In the genomic region with DNA sequence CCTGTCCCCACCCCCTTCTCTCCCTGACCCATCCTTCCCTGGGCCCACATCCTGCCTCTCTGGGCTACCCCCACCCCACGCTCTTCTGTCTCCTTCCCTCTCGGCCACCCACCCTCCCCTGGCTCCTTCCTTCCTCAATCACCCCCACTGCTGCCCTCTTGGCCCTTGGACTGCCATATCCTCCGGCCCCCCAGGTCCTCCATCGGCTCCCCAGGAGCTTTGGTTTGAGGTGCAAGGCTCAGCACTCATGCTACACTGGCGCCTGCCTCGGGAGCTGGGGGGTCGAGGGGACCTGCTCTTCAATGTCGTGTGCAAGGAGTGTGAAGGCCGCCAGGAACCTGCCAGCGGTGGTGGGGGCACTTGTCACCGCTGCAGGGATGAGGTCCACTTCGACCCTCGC, we compare ENCODE assay signal across 20 cellular contexts. TPM values are rescaled to one million over a fixed set of nuclear protein-coding genes. Genes with fewer than 3 reads are reported as not detected.
DNase-seq lines count a peak whose midpoint lies in the region; ATAC-seq, FAIRE-seq and TF ChIP-seq lines count a peak whose summit lies in the region.
"Had no signal": no experiment of that assay in that cellular context is flagged by ENCODE, and none has a peak within 500 bp of the region (broad histone marks: within the 10 kb centered on the region; RNA-seq: fewer than 3 reads in every experiment).

No MANE protein-coding gene starts in this region.

- H3K4me1 ChIP-seq in heart left ventricle: no peaks in the 10 kb centered on the region
- H3K4me1 ChIP-seq in uterus: no peaks in the 10 kb centered on the region
- H3K4me1 ChIP-seq: A549 had no signal

- peaks cover 0 to 4% (median 0%) of the 10 kb centered on the region in 9 donors for H3K27me3 ChIP-seq in heart left ventricle
- no peaks in the 10 kb centered on the region for H3K27me3 ChIP-seq in uterus
- H3K27me3 ChIP-seq: MG63 had no signal

- H3K36me3 ChIP-seq in heart left ventricle (no peaks in the 10 kb centered on the region), uterus (no peaks in the 10 kb centered on the region)
- H3K36me3 ChIP-seq: MG63 had no signal

- H3K27ac ChIP-seq in heart left ventricle (no peak overlapping the region), angular gyrus (ENCODE audit: low read depth, low read length) (peak overlapping the region; percentile 94), uterus (no peak overlapping the region)
- H3K27ac ChIP-seq: A549 had no signal

- no peak for FAIRE-seq in GM12892 (lab: Jason Lieb, UNC)
- FAIRE-seq: A549, D721Med, GM19239, HTR-8/SVneo had no signal

- no peak for ATAC-seq in heart left ventricle
- no peak for ATAC-seq in GM19035 (IDR thresholded peaks at IDR 0.05; ENCODE audit: unreplicated experiment)

- intact Hi-C loops in cardiac septum (cut with DNase I) (loop anchor here (1.0 kb wide), 1 partner anchor 11 kb away; no protein-coding TSS in a partner anchor), heart left ventricle (cut with DNase I) (loop anchor here in 1 of 10 donors (1.0 kb wide), 1 partner anchor 11 kb away; no protein-coding TSS in a partner anchor), uterus (cut with DNase I; ENCODE audit: low total_unique reads) (no loop called here)

- H3K4me3 ChIP-seq in heart left ventricle (no peak overlapping the region), uterus (no peak overlapping the region)
- H3K4me3 ChIP-seq: A549, MG63 had no signal

- WGBS in heart left ventricle, 4 donors: 36 to 55% (median 54%) methylated on average over 10 to 13 of the region's 13 CpGs

- TF ChIP-seq POLR2A in heart left ventricle (IDR thresholded peaks at IDR 0.05): no peak
- TF ChIP-seq POLR2A in uterus (IDR thresholded peaks at IDR 0.05): no peak
- TF ChIP-seq POLR2A in GM12892 (IDR thresholded peaks at IDR 0.05; ENCODE audit: low read depth, low read length): no peak

- DNase-seq in cardiac septum (ENCODE audit: low spot score) (peak; percentile 62), heart left ventricle (no peak), mesenteric fat pad (ENCODE audit: low spot score) (peak; percentile 68), uterus (no peak), GM12892 (ENCODE audit: insufficient read length) (no peak)
- DNase-seq: CD8-positive, alpha-beta memory T cell; DMS79; IMR-90; MG63; NCI-H1048; NCI-H1436; NCI-H2171; SIG-M5 had no signal

- TF ChIP-seq CTCF in heart left ventricle (IDR thresholded peaks at IDR 0.05): no peak
- TF ChIP-seq CTCF in uterus (IDR thresholded peaks at IDR 0.05): no peak

- H3K9me3 ChIP-seq in heart left ventricle (no peaks in the 10 kb centered on the region), uterus (no peaks in the 10 kb centered on the region)
- H3K9me3 ChIP-seq: A549, MG63 had no signal

RNA-seq across cellular contexts. Expression of gene EPHB6, which starts 10.9 kb away (rescaled TPM):
- total RNA-seq in cardiac septum (2.0 TPM), heart left ventricle (10 to 100 TPM in 1 of 9 donors, 1 to 10 TPM in 8; 1.5 to 20.3 (median 3.3) TPM), mesenteric fat pad (6.3 TPM), uterus (10 to 100 TPM in 3 of 4 donors, 1 to 10 TPM in 1; 1.5 to 34.6 (median 21.9) TPM)
- polyA plus RNA-seq in heart left ventricle: 1 to 10 TPM; 1.6 to 4.2 TPM
- 0.30 TPM for polyA plus RNA-seq in GM12892 (2012; ENCODE audit: missing spikeins)
- total RNA-seq: G401 had no signal

RNA-seq across cellular contexts. Expression of gene TRPV6, which starts 19.8 kb away (rescaled TPM):
- total RNA-seq in cardiac septum (not detected), heart left ventricle (under 1 TPM in 1 of 9 donors, not detected in 8; 0.68 TPM), mesenteric fat pad (not detected), uterus (1 to 10 TPM in 1 of 4 donors, under 1 TPM in 1, not detected in 2; 0.46 to 1.3 TPM)
- not detected for polyA plus RNA-seq in heart left ventricle
- 0.08 TPM for polyA plus RNA-seq in GM12892 (2012; ENCODE audit: missing spikeins)
- total RNA-seq: CD8-positive, alpha-beta memory T cell; G401; IMR-90 had no signal
- polyA plus RNA-seq: A549; CD8-positive, alpha-beta memory T cell had no signal

Comparison
In these comparisons a context has a peak if more than half of its experiments do, and no peak if none do; other contexts are left out.
1. DNase-seq: peak in cardiac septum (single experiment) and mesenteric fat pad (single experiment); none in heart left ventricle (0 of 5), uterus (0 of 2) and GM12892 (single experiment).